Comparison of ENCODE assay signal across 17 cellular contexts in genomic region chr5:146698651-146699050, GRCh38.
"Had no signal": no experiment of that assay in that cellular context is flagged by ENCODE, and none has a peak within 500 bp of the region (broad histone marks: within the 10 kb centered on the region; RNA-seq: fewer than 3 reads in every experiment).

No MANE protein-coding gene starts in this region.

- H3K4me3 ChIP-seq: esophagus squamous epithelium, gastroesophageal sphincter, mucosa of descending colon, neural progenitor cell, ovary, right atrium auricular region, testis, tibial nerve had no signal

- H3K27me3 ChIP-seq: esophagus squamous epithelium, gastroesophageal sphincter, neural progenitor cell, ovary, right atrium auricular region, testis, tibial nerve had no signal

- DNase-seq: esophagus squamous epithelium; foreskin fibroblast; glutamatergic neuron; islet precursor cell; mammary epithelial cell; mucosa of descending colon; naive thymus-derived CD8-positive, alpha-beta T cell; nucleus accumbens; ovary; stimulated activated CD4-positive, alpha-beta T cell treated with anti-CD3 and anti-CD28 coated beads, Interleukin-4, amount 100 ng/mL, for 24 hours; testis had no signal

- H3K27ac ChIP-seq: gastroesophageal sphincter, neural progenitor cell, ovary, right atrium auricular region, testis, tibial nerve had no signal

- H2AFZ ChIP-seq: neural progenitor cell had no signal

- H3K9me3 ChIP-seq: esophagus squamous epithelium, gastroesophageal sphincter, mucosa of descending colon, ovary, right atrium auricular region, testis, tibial nerve had no signal

- H3K36me3 ChIP-seq: esophagus squamous epithelium, gastroesophageal sphincter, ovary, right atrium auricular region had no signal

- H3K9ac ChIP-seq: neural progenitor cell had no signal

- H3K4me2 ChIP-seq: neural progenitor cell had no signal

- H3K4me1 ChIP-seq: gastroesophageal sphincter, right atrium auricular region, testis had no signal

- ATAC-seq: gastroesophageal sphincter; left lobe of liver; mucosa of descending colon; naive thymus-derived CD8-positive, alpha-beta T cell; stimulated activated memory B cell treated with anti-CD40 and anti-IgM and Interleukin-4, amounts not matched to agents 10 μg/mL and 1 μg/mL and 100 μg/mL, for 72 hours had no signal
